ENCODE assay signal across 7 cellular contexts in the genomic region with DNA sequence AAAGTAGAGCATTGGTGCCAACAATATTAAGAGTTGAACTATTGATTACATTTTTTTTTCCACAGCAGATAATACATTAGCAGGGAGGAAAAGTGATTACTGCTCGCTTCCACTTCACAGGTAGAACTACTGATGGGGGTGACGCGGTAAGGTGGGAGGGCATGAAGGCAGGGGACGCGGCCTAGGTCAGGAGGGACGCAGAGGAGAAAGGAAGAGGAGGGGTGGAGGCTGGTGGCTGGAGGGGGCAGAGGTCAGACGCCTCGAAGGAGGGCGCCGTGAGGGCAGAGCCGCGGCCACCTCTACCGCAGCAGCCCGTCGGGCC. TPM values are rescaled to one million over a fixed set of nuclear protein-coding genes. Genes with fewer than 3 reads are reported as not detected.
DNase-seq lines count a peak whose midpoint lies in the region; ATAC-seq and TF ChIP-seq lines count a peak whose summit lies in the region.

No MANE protein-coding gene starts in this region.

- H3K4me3 ChIP-seq in H7 (ENCODE audit: insufficient read depth, low read depth, low read length) (peak overlapping the region; percentile 21), SK-N-MC (peak overlapping the region; percentile 88), hepatocyte (peak overlapping the region; percentile 97)

- no peak for ATAC-seq in stimulated activated memory B cell treated with anti-CD40 and anti-IgM and Interleukin-4, amounts not matched to agents 10 μg/mL and 1 μg/mL and 100 μg/mL, for 72 hours

- H3K36me3 ChIP-seq in H7 (replicated peaks; ENCODE audit: control insufficient read depth, insufficient read depth, low read length) (no peaks in the 10 kb centered on the region), SK-N-MC (ENCODE audit: insufficient read depth, low read length) (no peaks in the 10 kb centered on the region), hepatocyte (replicated peaks; ENCODE audit: insufficient read depth, low read depth) (no peaks in the 10 kb centered on the region)

- H3K4me1 ChIP-seq in hepatocyte (ENCODE audit: insufficient read depth): peaks cover 9% of the 10 kb centered on the region

- no peak overlapping the region for H3K27ac ChIP-seq in SK-N-MC
- peak overlapping the region; percentile 99 for H3K27ac ChIP-seq in hepatocyte

- H3K27me3 ChIP-seq in H7 (ENCODE audit: control insufficient read depth, insufficient read depth, low read length) (peaks cover 6% of the 10 kb centered on the region), hepatocyte (no peaks in the 10 kb centered on the region)

- H3K27me3 Mint-ChIP-seq in stimulated activated memory B cell treated with anti-CD40 and anti-IgM and Interleukin-4, amounts not matched to agents 10 μg/mL and 1 μg/mL and 100 μg/mL, for 72 hours: no peaks in the 10 kb centered on the region

- H3K4me2 ChIP-seq in hepatocyte: peak overlapping the region; percentile 80

- no peaks in the 10 kb centered on the region for H3K9me3 Mint-ChIP-seq in stimulated activated memory B cell treated with anti-CD40 and anti-IgM and Interleukin-4, amounts not matched to agents 10 μg/mL and 1 μg/mL and 100 μg/mL, for 72 hours

- H3K9me2 ChIP-seq in hepatocyte (replicated peaks; ENCODE audit: insufficient read depth): no peaks in the 10 kb centered on the region

- no peaks in the 10 kb centered on the region for H4K20me1 ChIP-seq in hepatocyte (ENCODE audit: insufficient read depth, poor library complexity, severe bottlenecking)

- peaks cover 13% of the 10 kb centered on the region for H3K4me1 Mint-ChIP-seq in stimulated activated memory B cell treated with anti-CD40 and anti-IgM and Interleukin-4, amounts not matched to agents 10 μg/mL and 1 μg/mL and 100 μg/mL, for 72 hours

- WGBS in hepatocyte (ENCODE audit: low lambda C conversion rate, missing lambda C conversion rate): 28% methylated on average over 8 of the region's 15 CpGs

- peak overlapping the region; percentile 48 for H3K27ac Mint-ChIP-seq in stimulated activated memory B cell treated with anti-CD40 and anti-IgM and Interleukin-4, amounts not matched to agents 10 μg/mL and 1 μg/mL and 100 μg/mL, for 72 hours

- no peak for TF ChIP-seq CTCF in hepatocyte (IDR thresholded peaks at IDR 0.05; ENCODE audit: poor library complexity)

- DNase-seq in H7: no peak
- no peak for DNase-seq in SK-N-MC (ENCODE audit: low read depth, low spot score)
- DNase-seq in hepatocyte (ENCODE audit: low spot score): no peak
- no peak for DNase-seq in DMS53 (lab: John Stamatoyannopoulos, UW)
- no peak for DNase-seq in NCI-H2196 (lab: John Stamatoyannopoulos, UW; ENCODE audit: unreplicated experiment)
- DNase-seq in epidermal melanocyte (ENCODE audit: insufficient read length, low spot score): no peak

- peaks cover 27% of the 10 kb centered on the region for H3K79me2 ChIP-seq in hepatocyte

- no peak overlapping the region for H3K9ac ChIP-seq in SK-N-MC (ENCODE audit: insufficient read length)

- peaks cover 6% of the 10 kb centered on the region for H3K36me3 Mint-ChIP-seq in stimulated activated memory B cell treated with anti-CD40 and anti-IgM and Interleukin-4, amounts not matched to agents 10 μg/mL and 1 μg/mL and 100 μg/mL, for 72 hours

- H3K9me3 ChIP-seq in SK-N-MC (ENCODE audit: low read depth, low read length): no peaks in the 10 kb centered on the region
- no peaks in the 10 kb centered on the region for H3K9me3 ChIP-seq in hepatocyte (ENCODE audit: low read depth)

- H3K4me3 Mint-ChIP-seq in stimulated activated memory B cell treated with anti-CD40 and anti-IgM and Interleukin-4, amounts not matched to agents 10 μg/mL and 1 μg/mL and 100 μg/mL, for 72 hours: peak overlapping the region; percentile 74

- H2AFZ ChIP-seq in hepatocyte: peak overlapping the region; percentile 53

RNA-seq across cellular contexts. Expression of a gene that starts 0.3 kb away (rescaled TPM):
- 3.8 and 4.4 TPM in 2 replicates for total RNA-seq in H7 (2014; rRNA removed; shearing (Covaris generic))
- 10.8 TPM in 2 replicates for total RNA-seq in hepatocyte
- 5.7 TPM in 2 replicates for polyA plus RNA-seq in hepatocyte

RNA-seq across cellular contexts. Expression of a gene that starts 37.8 kb away (rescaled TPM):
- total RNA-seq in H7 (2014; rRNA removed; shearing (Covaris generic)): 37.3 and 47.2 TPM in 2 replicates
- total RNA-seq in hepatocyte: 74.2 and 80.9 TPM in 2 replicates
- 50.6 and 64.1 TPM in 2 replicates for polyA plus RNA-seq in hepatocyte

Comparison
In these comparisons a context has a peak if more than half of its experiments do, and no peak if none do; other contexts are left out.
1. H3K4me3 ChIP-seq: peak in every context shown above with its lines; median percentile 97 in hepatocyte; 88 in SK-N-MC; 21 in H7.